Comparison of ENCODE assay signal across 11 cellular contexts in the genomic region with DNA sequence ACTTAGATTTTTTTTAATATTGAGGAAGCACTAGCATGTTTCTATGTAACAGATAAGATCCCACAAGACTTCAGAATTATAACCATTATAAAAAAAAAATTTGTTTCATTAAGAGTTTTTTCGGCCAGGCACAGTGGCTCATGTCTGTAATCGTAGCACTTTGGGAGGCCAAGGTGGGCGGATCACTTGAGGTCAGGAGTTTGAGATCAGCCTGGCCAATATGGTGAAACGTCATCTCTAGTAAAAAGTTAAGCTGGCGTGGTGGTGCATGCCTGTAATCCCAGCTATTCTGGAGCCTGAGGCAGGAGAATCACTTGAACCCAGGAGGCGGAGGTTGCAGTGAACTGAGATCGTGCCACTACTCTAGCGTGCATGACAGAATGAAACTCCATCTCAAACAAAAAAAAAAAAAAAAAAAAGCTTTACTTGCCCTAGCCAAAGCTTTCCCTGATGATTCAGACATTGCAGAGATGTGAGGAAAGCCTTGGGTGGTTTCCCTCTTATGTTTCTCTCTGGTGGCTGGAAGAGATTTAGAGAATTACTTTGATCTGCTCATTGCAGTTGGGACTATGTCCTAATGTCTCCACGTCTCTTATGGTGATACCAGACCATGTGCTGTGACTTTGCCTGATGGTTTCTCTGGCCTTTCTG.
DNase-seq lines count a peak whose midpoint lies in the region; ATAC-seq and TF ChIP-seq lines count a peak whose summit lies in the region.
"Had no signal": no experiment of that assay in that cellular context is flagged by ENCODE, and none has a peak within 500 bp of the region (broad histone marks: within the 10 kb centered on the region; RNA-seq: fewer than 3 reads in every experiment).

No MANE protein-coding gene starts in this region.

- no peaks in the 10 kb centered on the region for H3K27me3 ChIP-seq in lung (ENCODE audit: control insufficient read depth, insufficient read depth)

- TF ChIP-seq CTCF in AG09319 (IDR thresholded peaks at IDR 0.05; ENCODE audit: low read depth, low read length), result no peak
- no peak for TF ChIP-seq CTCF in lung (IDR thresholded peaks at IDR 0.05; ENCODE audit: control extremely low read depth, extremely low read depth)

- peaks cover 0 to 7% of the 10 kb centered on the region in 2 donors for H3K9me3 ChIP-seq in lung (ENCODE audit: control insufficient read depth in 2 of 2, insufficient read depth in 1 of 2, low read length in 1 of 2)

- WGBS in lung, 2 donors, result 82 to 92% methylated on average over 9 of the region's 9 CpGs

- ATAC-seq in lung (ENCODE audit: insufficient read depth, low FRiP score), result peak; percentile 30
- ATAC-seq: naive thymus-derived CD4-positive, alpha-beta T cell; Panc1 had no signal

- no peaks in the 10 kb centered on the region for H3K4me1 ChIP-seq in lung (ENCODE audit: control insufficient read depth in 2 of 2, insufficient read depth in 2 of 2, low read length in 2 of 2)

- DNase-seq in AG09319 (ENCODE audit: extremely low read depth, low read depth), result peak; percentile 50
- peak; percentile 81 for DNase-seq in M059J (ENCODE audit: low read depth)
- peak; percentile 36 for DNase-seq in epidermal melanocyte (ENCODE audit: insufficient read length, low spot score)
- DNase-seq in lung (ENCODE audit: low spot score), result no peak
- DNase-seq in activated CD4-positive, alpha-beta T cell treated with anti-CD3 and anti-CD28 coated beads for 4 hours, result no peak
- DNase-seq in effector CD4-positive, alpha-beta T cell, result no peak
- no peak for DNase-seq in stimulated activated CD4-positive, alpha-beta T cell treated with anti-CD3 and anti-CD28 coated beads, Interleukin-4, amount 100 ng/mL, for 4 hours
- no peak for DNase-seq in D341Med (ENCODE audit: low spot score)
- DNase-seq: naive thymus-derived CD4-positive, alpha-beta T cell had no signal

- no peaks in the 10 kb centered on the region for H3K36me3 ChIP-seq in lung (ENCODE audit: control insufficient read depth in 2 of 2, insufficient read depth in 2 of 2, low read length in 2 of 2)

- no peak overlapping the region for H3K27ac ChIP-seq in lung (ENCODE audit: low read depth in 1 of 2, low read length in 1 of 2)
- H3K27ac ChIP-seq: C4-2B had no signal

- H3K4me3 ChIP-seq in lung, result no peak overlapping the region

Comparison
In these comparisons a context has a peak if more than half of its experiments do, and no peak if none do; other contexts are left out.
1. DNase-seq: peak in AG09319 (single experiment), M059J (single experiment) and epidermal melanocyte (single experiment); none in lung (single experiment), activated CD4-positive, alpha-beta T cell treated with anti-CD3 and anti-CD28 coated beads for 4 hours (0 of 2), effector CD4-positive, alpha-beta T cell (single experiment), stimulated activated CD4-positive, alpha-beta T cell treated with anti-CD3 and anti-CD28 coated beads, Interleukin-4, amount 100 ng/mL, for 4 hours (0 of 2) and D341Med (single experiment).